ENCODE assay signal across 13 cellular contexts in genomic region chr2:14424478-14425390, GRCh38.
DNase-seq lines count a peak whose midpoint lies in the region; ATAC-seq and TF ChIP-seq lines count a peak whose summit lies in the region.
"Had no signal": no experiment of that assay in that cellular context is flagged by ENCODE, and none has a peak within 500 bp of the region (broad histone marks: within the 10 kb centered on the region; RNA-seq: fewer than 3 reads in every experiment).

No MANE protein-coding gene starts in this region.

- H3K36me3 ChIP-seq in brain microvascular endothelial cell (replicated peaks): no peaks in the 10 kb centered on the region
- H3K36me3 ChIP-seq: spleen had no signal

- no peaks in the 10 kb centered on the region for H3K27me3 ChIP-seq in brain microvascular endothelial cell (replicated peaks)
- H3K27me3 ChIP-seq: spleen had no signal

- no peak for TF ChIP-seq CTCF in brain microvascular endothelial cell (IDR thresholded peaks at IDR 0.05; ENCODE audit: low read depth, low read length, missing control alignments)

- no peak for DNase-seq in brain microvascular endothelial cell
- DNase-seq in posterior vena cava (ENCODE audit: low spot score): no peak
- no peak for DNase-seq in DMS114 treated with DMSO at 0.1 percent for 48 hours (lab: John Stamatoyannopoulos, UW; ENCODE audit: unreplicated experiment)
- no peak for DNase-seq in NCI-H2196 treated with DMSO at 0.1 percent for 48 hours (lab: John Stamatoyannopoulos, UW; ENCODE audit: unreplicated experiment)
- DNase-seq: effector CD8-positive, alpha-beta T cell; GOT3; Kasumi-1; mesendoderm; NCI-H748 treated with DMSO at 0.1 percent for 48 hours; spleen had no signal

- no peak overlapping the region for H3K4me3 ChIP-seq in brain microvascular endothelial cell (ENCODE audit: low read depth, low read length)
- H3K4me3 ChIP-seq: spleen had no signal

- no peak overlapping the region for H3K27ac ChIP-seq in brain microvascular endothelial cell
- H3K27ac ChIP-seq: spleen had no signal

- ATAC-seq in GM19467 (IDR thresholded peaks at IDR 0.05; ENCODE audit: unreplicated experiment) (peak; percentile 59), HG02870 (IDR thresholded peaks at IDR 0.05; ENCODE audit: unreplicated experiment) (peak; percentile 45), HG03558 (IDR thresholded peaks at IDR 0.05; ENCODE audit: extremely low read depth, unreplicated experiment) (peak; percentile 60)

- in situ Hi-C loops in brain microvascular endothelial cell (cut with HindIII; ENCODE audit: low pct_ligation_motif_present, low sequenced_read_pairs): no loop called here

- intact Hi-C loops in posterior vena cava (cut with DNase I): no loop called here
